In the genomic region with DNA sequence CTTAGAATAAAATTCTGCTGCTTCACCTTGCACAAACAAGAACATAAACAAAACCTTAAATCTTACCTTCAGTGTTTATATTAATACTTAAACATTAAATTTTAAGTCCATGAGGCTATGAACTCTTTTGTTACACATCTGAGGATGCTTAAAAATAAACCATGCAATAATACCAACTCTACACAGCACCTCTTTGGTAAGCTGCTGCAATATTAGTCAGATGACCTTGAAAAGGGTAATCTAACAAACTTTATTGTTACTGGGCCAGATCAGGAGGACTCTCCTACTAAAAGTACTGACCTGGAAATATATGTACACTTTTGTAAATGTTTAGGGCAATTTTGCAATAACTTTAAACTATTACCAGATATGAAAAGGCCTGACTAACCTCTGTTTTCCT, we compare ENCODE assay signal across 8 cellular contexts. TPM values are rescaled to one million over a fixed set of nuclear protein-coding genes. Genes with fewer than 3 reads are reported as not detected.
DNase-seq lines count a peak whose midpoint lies in the region; ATAC-seq and TF ChIP-seq lines count a peak whose summit lies in the region.

No MANE protein-coding gene starts in this region.

- H3K4me3 ChIP-seq in astrocyte of the cerebellum (ENCODE audit: low read depth, low read length): peak overlapping the region; percentile 95
- peak overlapping the region; percentile 88 for H3K4me3 ChIP-seq in lower lobe of right lung

- in situ Hi-C loops in astrocyte of the cerebellum (cut with HindIII; ENCODE audit: low sequenced_read_pairs): no loop called here

- H3K4me1 Mint-ChIP-seq in activated naive CD4-positive, alpha-beta T cell treated with anti-CD3 and anti-CD28 coated beads for 36 hours (ENCODE audit: low read depth): peaks cover 24% of the 10 kb centered on the region
- peaks cover 5% of the 10 kb centered on the region for H3K4me1 Mint-ChIP-seq in type B pancreatic cell (ENCODE audit: unreplicated experiment)

- H3K36me3 Mint-ChIP-seq in activated naive CD4-positive, alpha-beta T cell treated with anti-CD3 and anti-CD28 coated beads for 36 hours (ENCODE audit: low read depth): peaks cover 24% of the 10 kb centered on the region
- H3K36me3 Mint-ChIP-seq in type B pancreatic cell: peaks cover 21% of the 10 kb centered on the region

- peak overlapping the region; percentile 97 for H3K27ac Mint-ChIP-seq in activated naive CD4-positive, alpha-beta T cell treated with anti-CD3 and anti-CD28 coated beads for 36 hours
- peak overlapping the region; percentile 99 for H3K27ac Mint-ChIP-seq in type B pancreatic cell

- no peak for DNase-seq in activated naive CD4-positive, alpha-beta T cell treated with anti-CD3 and anti-CD28 coated beads for 36 hours
- DNase-seq in activated naive CD4-positive, alpha-beta T cell treated with anti-CD3 and anti-CD28 coated beads, Interleukin-2, amount 50 U/mL, for 16 hours: no peak
- DNase-seq in astrocyte of the cerebellum (ENCODE audit: low read depth) (no peak), lower lobe of right lung (no peak), type B pancreatic cell (ENCODE audit: extremely low spot score, unreplicated experiment) (no peak), MV-4-11 (lab: John Stamatoyannopoulos, UW) (no peak), Ammon's horn (ENCODE audit: low spot score) (no peak)

- no peaks in the 10 kb centered on the region for H3K27me3 ChIP-seq in lower lobe of right lung (ENCODE audit: low read depth)

- peak overlapping the region; percentile 100 for H3K4me3 Mint-ChIP-seq in activated naive CD4-positive, alpha-beta T cell treated with anti-CD3 and anti-CD28 coated beads for 36 hours
- peak overlapping the region; percentile 100 for H3K4me3 Mint-ChIP-seq in type B pancreatic cell

- ATAC-seq in lower lobe of right lung: no peak
- ATAC-seq in GM19463 (IDR thresholded peaks at IDR 0.05; ENCODE audit: unreplicated experiment): no peak

- H3K27me3 Mint-ChIP-seq in activated naive CD4-positive, alpha-beta T cell treated with anti-CD3 and anti-CD28 coated beads for 36 hours (ENCODE audit: low read depth): no peaks in the 10 kb centered on the region
- peaks cover 18% of the 10 kb centered on the region for H3K27me3 Mint-ChIP-seq in type B pancreatic cell

- TF ChIP-seq CTCF in astrocyte of the cerebellum (IDR thresholded peaks at IDR 0.05; ENCODE audit: low read depth, low read length, missing control alignments) (no peak), lower lobe of right lung (IDR thresholded peaks at IDR 0.05) (no peak), type B pancreatic cell (conservative IDR thresholded peaks at IDR 0.05) (no peak)

- peaks cover 2% of the 10 kb centered on the region for H3K9me3 Mint-ChIP-seq in activated naive CD4-positive, alpha-beta T cell treated with anti-CD3 and anti-CD28 coated beads for 36 hours
- H3K9me3 Mint-ChIP-seq in type B pancreatic cell: no peaks in the 10 kb centered on the region

- H3K9me3 ChIP-seq in lower lobe of right lung: no peaks in the 10 kb centered on the region

- H3K36me3 ChIP-seq in lower lobe of right lung: peaks cover 27% of the 10 kb centered on the region

- intact Hi-C loops in activated naive CD4-positive, alpha-beta T cell treated with anti-CD3 and anti-CD28 coated beads for 36 hours (cut with micrococcal nuclease): loop anchor here (1.0 to 5.0 kb wide), 8 partner anchors 22 to 433 kb away; a partner anchor contains a TSS
- intact Hi-C loops in lower lobe of right lung (cut with DNase I): no loop called here

- H3K27ac ChIP-seq in lower lobe of right lung: peak overlapping the region; percentile 95

- H3K4me1 ChIP-seq in lower lobe of right lung: peaks cover 11% of the 10 kb centered on the region

- CTCF ChIA-PET in activated naive CD4-positive, alpha-beta T cell treated with anti-CD3 and anti-CD28 coated beads for 36 hours (lab: Charles Lee): interaction anchor here (0.7 kb wide), 1 partner anchor 99 kb away, joined by 3 read pairs; no protein-coding TSS in a partner anchor

RNA-seq across cellular contexts. Expression of a gene that starts 0.8 kb away (rescaled TPM):
- 10 to 100 TPM; 60.2 to 60.6 TPM for total RNA-seq in activated naive CD4-positive, alpha-beta T cell treated with anti-CD3 and anti-CD28 coated beads for 36 hours
- total RNA-seq in lower lobe of right lung (34.3 TPM), type B pancreatic cell (ENCODE audit: low replicate concordance) (64.6 and 69.1 TPM in 2 replicates)

RNA-seq across cellular contexts. Expression of a gene that starts 21.9 kb away (rescaled TPM):
- 100 to 1,000 TPM; 533 to 579 TPM for total RNA-seq in activated naive CD4-positive, alpha-beta T cell treated with anti-CD3 and anti-CD28 coated beads for 36 hours
- total RNA-seq in lower lobe of right lung (543 TPM), type B pancreatic cell (ENCODE audit: low replicate concordance) (532 and 538 TPM in 2 replicates)
